ENCODE assay signal across 31 cellular contexts in genomic region chr18:68053290-68053689, GRCh38.
"Had no signal": no experiment of that assay in that cellular context is flagged by ENCODE, and none has a peak within 500 bp of the region (broad histone marks: within the 10 kb centered on the region; RNA-seq: fewer than 3 reads in every experiment).

No MANE protein-coding gene starts in this region.

- H3K4me2 ChIP-seq: neural progenitor cell, smooth muscle cell had no signal

- H3K4me3 ChIP-seq: neural progenitor cell, ovary, psoas muscle, skin epidermis, smooth muscle cell, spleen, suprapubic skin, testis, tibial artery, transverse colon, upper lobe of right lung, uterus had no signal

- H3K36me3 ChIP-seq: neural progenitor cell, ovary, spleen, suprapubic skin, tibial artery, transverse colon, upper lobe of right lung, uterus had no signal

- H3K27me3 ChIP-seq: neural progenitor cell, ovary, spleen, suprapubic skin, testis, tibial artery, transverse colon, upper lobe of right lung, uterus had no signal

- H3K4me3 Mint-ChIP-seq: natural killer cell; nephron; neural progenitor cell; stimulated activated memory B cell treated with anti-CD40 and anti-IgM and Interleukin-4, amounts not matched to agents 10 μg/mL and 1 μg/mL and 100 μg/mL, for 72 hours; stimulated activated naive CD8-positive, alpha-beta T cell treated with anti-CD3 and anti-CD28 coated beads, Interleukin-15, amount 100 ng/mL, for 72 hours; type B pancreatic cell had no signal

- DNase-seq: natural killer cell; occipital lobe; ovary; posterior cingulate gyrus; psoas muscle; right cardiac atrium; spleen; stimulated activated CD4-positive, alpha-beta T cell treated with anti-CD3 and anti-CD28 coated beads, Interleukin-12 subunit alpha, Interleukin-12 subunit beta, amount 100 ng/mL, for 4 hours; stimulated activated CD4-positive, alpha-beta T cell treated with anti-CD3 and anti-CD28 coated beads, Interleukin-1b, Interleukin-23, amount 100 ng/mL, for 48 hours; stimulated activated CD4-positive, alpha-beta T cell treated with anti-CD3 and anti-CD28 coated beads, Interleukin-4, amount 100 ng/mL, for 1 hour; stimulated activated CD4-positive, alpha-beta T cell treated with anti-CD3 and anti-CD28 coated beads, Interleukin-4, amount 100 ng/mL, for 4 hours; stimulated activated CD8-positive, alpha-beta memory T cell treated with anti-CD3 and anti-CD28 coated beads, Interleukin-4, amount 100 ng/mL, for 48 hours; stimulated activated naive CD4-positive, alpha-beta T cell; stimulated activated naive CD8-positive, alpha-beta T cell treated with anti-CD3 and anti-CD28 coated beads, Interleukin-15, amount 100 ng/mL, for 72 hours; stimulated activated naive CD8-positive, alpha-beta T cell treated with anti-CD3 and anti-CD28 coated beads, Interleukin-15, Interleukin-2, amounts not matched to agents 100 U/mL and 50 U/mL, for 24 hours; substantia nigra; testis; tibial artery; transverse colon; upper lobe of right lung; uterus had no signal

- H2AFZ ChIP-seq: neural progenitor cell, parathyroid adenoma had no signal

- H3K4me1 ChIP-seq: parathyroid adenoma, psoas muscle, spleen, suprapubic skin, testis, tibial artery, transverse colon, upper lobe of right lung, uterus had no signal

- H3K9ac ChIP-seq: neural progenitor cell, parathyroid adenoma had no signal

- H3K36me3 Mint-ChIP-seq: natural killer cell; neural progenitor cell; stimulated activated memory B cell treated with anti-CD40 and anti-IgM and Interleukin-4, amounts not matched to agents 10 μg/mL and 1 μg/mL and 100 μg/mL, for 72 hours; type B pancreatic cell had no signal

- H3K27ac ChIP-seq: neural progenitor cell, ovary, parathyroid adenoma, psoas muscle, skin epidermis, spleen, suprapubic skin, testis, tibial artery, transverse colon, upper lobe of right lung, uterus had no signal

- H3K27me3 Mint-ChIP-seq: stimulated activated memory B cell treated with anti-CD40 and anti-IgM and Interleukin-4, amounts not matched to agents 10 μg/mL and 1 μg/mL and 100 μg/mL, for 72 hours; stimulated activated naive CD8-positive, alpha-beta T cell treated with anti-CD3 and anti-CD28 coated beads, Interleukin-15, amount 100 ng/mL, for 72 hours; type B pancreatic cell had no signal

- H3K27ac Mint-ChIP-seq: natural killer cell; nephron; neural progenitor cell; progenitor cell of endocrine pancreas; stimulated activated memory B cell treated with anti-CD40 and anti-IgM and Interleukin-4, amounts not matched to agents 10 μg/mL and 1 μg/mL and 100 μg/mL, for 72 hours; stimulated activated naive CD8-positive, alpha-beta T cell treated with anti-CD3 and anti-CD28 coated beads, Interleukin-15, amount 100 ng/mL, for 72 hours; type B pancreatic cell had no signal

- H3K9me3 ChIP-seq: ovary, psoas muscle, suprapubic skin, testis, tibial artery, transverse colon, upper lobe of right lung, uterus had no signal

- H3K4me1 Mint-ChIP-seq: natural killer cell; nephron; neural progenitor cell; stimulated activated memory B cell treated with anti-CD40 and anti-IgM and Interleukin-4, amounts not matched to agents 10 μg/mL and 1 μg/mL and 100 μg/mL, for 72 hours; stimulated activated naive CD8-positive, alpha-beta T cell treated with anti-CD3 and anti-CD28 coated beads, Interleukin-15, amount 100 ng/mL, for 72 hours had no signal

- H3K79me2 ChIP-seq: parathyroid adenoma had no signal

- ATAC-seq: natural killer cell; psoas muscle; right cardiac atrium; sciatic nerve; stimulated activated memory B cell treated with anti-CD40 and anti-IgM and Interleukin-4, amounts not matched to agents 10 μg/mL and 1 μg/mL and 100 μg/mL, for 72 hours; stimulated activated naive CD8-positive, alpha-beta T cell treated with anti-CD3 and anti-CD28 coated beads, Interleukin-15, amount 100 ng/mL, for 72 hours; stimulated activated naive CD8-positive, alpha-beta T cell treated with anti-CD3 and anti-CD28 coated beads, Interleukin-15, Interleukin-2, amounts not matched to agents 100 U/mL and 50 U/mL, for 24 hours; upper lobe of right lung had no signal
